In the genomic region with DNA sequence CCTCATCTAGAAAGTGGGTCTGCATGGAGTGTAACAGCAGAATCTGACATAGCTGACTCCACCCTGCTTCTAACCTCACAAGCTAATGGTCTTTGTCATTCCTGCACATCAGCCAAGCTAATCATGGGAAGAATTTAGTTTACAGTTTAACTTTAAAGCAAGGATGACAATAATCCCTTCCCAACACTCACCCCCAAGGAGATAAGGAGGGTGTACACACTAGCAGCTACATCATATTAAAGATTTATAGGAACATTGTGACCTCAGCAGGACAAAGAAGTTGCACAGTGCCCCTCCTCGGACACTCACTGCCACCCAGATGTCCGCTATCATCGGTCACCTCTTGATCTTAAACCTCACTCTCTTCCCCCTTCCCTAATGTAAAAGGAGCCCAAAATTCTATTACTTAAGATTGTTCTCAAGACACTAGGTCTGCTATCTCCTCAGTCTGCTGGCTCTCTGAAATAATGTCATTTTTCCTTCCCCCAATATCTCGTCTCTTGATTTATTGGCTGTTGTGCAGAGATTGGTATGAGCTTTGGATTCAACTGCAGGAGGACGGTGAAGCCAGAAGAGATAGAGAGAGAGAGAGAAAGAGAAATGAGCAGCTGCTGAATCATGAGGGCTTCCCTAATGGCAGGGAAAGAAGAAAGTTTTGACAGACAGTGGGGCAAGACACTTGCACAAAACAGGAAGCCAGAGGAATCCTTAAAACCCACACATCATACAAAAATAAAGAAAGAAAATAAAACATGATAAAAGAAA, we compare ENCODE assay signal across 1 cellular context.
TF ChIP-seq lines count a peak whose summit lies in the region.

No MANE protein-coding gene starts in this region.

TF ChIP-seq in GM12878, 131 proteins besides CTCF, POLR2A, EP300 and RAD21:
- no peak for TF ChIP-seq TCF3 (IDR thresholded peaks at IDR 0.05; ENCODE audit: borderline replicate concordance, insufficient read depth, low read depth, low read length)
- TF ChIP-seq ZNF24 (IDR thresholded peaks at IDR 0.05) = no peak
- TF ChIP-seq IKZF1 (conservative IDR thresholded peaks at IDR 0.05) = no peak
- no peak for TF ChIP-seq ZNF592 (IDR thresholded peaks at IDR 0.05)
- TF ChIP-seq IKZF2 (IDR thresholded peaks at IDR 0.05) = 0 out of 4 replicates have a peak, but pooled peaks of 1 of the 2 experiments have one; percentile 12
- no peak for TF ChIP-seq CBFB (IDR thresholded peaks at IDR 0.05; ENCODE audit: low read depth)
- TF ChIP-seq RFX5 (IDR thresholded peaks at IDR 0.05; ENCODE audit: low read depth, low read length) = no peak
- TF ChIP-seq TARDBP (IDR thresholded peaks at IDR 0.05; ENCODE audit: borderline replicate concordance) = no peak
- no peak for TF ChIP-seq FOXM1 (IDR thresholded peaks at IDR 0.05; ENCODE audit: low read depth, low read length)
- TF ChIP-seq, protein P1, sequence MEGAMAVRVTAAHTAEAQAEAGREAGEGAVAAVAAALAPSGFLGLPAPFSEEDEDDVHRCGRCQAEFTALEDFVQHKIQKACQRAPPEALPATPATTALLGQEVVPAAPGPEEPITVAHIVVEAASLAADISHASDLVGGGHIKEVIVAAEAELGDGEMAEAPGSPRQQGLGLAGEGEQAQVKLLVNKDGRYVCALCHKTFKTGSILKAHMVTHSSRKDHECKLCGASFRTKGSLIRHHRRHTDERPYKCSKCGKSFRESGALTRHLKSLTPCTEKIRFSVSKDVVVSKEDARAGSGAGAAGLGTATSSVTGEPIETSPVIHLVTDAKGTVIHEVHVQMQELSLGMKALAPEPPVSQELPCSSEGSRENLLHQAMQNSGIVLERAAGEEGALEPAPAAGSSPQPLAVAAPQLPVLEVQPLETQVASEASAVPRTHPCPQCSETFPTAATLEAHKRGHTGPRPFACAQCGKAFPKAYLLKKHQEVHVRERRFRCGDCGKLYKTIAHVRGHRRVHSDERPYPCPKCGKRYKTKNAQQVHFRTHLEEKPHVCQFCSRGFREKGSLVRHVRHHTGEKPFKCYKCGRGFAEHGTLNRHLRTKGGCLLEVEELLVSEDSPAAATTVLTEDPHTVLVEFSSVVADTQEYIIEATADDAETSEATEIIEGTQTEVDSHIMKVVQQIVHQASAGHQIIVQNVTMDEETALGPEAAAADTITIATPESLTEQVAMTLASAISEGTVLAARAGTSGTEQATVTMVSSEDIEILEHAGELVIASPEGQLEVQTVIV (IDR thresholded peaks at IDR 0.05; ENCODE audit: borderline replicate concordance, partially characterized antibody) = no peak
- peak; percentile 42; the same call in 1 of the 2 replicates for TF ChIP-seq PKNOX1 (IDR thresholded peaks at IDR 0.05)
TF ChIP-seq in GM12878: peak in this region for 2.
